8 cellular contexts compared by ENCODE assay signal in genomic region chr11:102111787-102112653, GRCh38. TPM values are rescaled to one million over a fixed set of nuclear protein-coding genes. Genes with fewer than 3 reads are reported as not detected.
DNase-seq lines count a peak whose midpoint lies in the region; ATAC-seq and TF ChIP-seq lines count a peak whose summit lies in the region.

No MANE protein-coding gene starts in this region.

- no peak for TF ChIP-seq POLR2A in tibial nerve (IDR thresholded peaks at IDR 0.05)

- TF ChIP-seq CTCF in tibial nerve (IDR thresholded peaks at IDR 0.05), result no peak

- H3K4me1 Mint-ChIP-seq in T-cell, result peaks cover 17% of the 10 kb centered on the region in 3 donors

- H3K9me3 ChIP-seq in tibial nerve, result no peaks in the 10 kb centered on the region

- H3K9me3 Mint-ChIP-seq in T-cell, result no peaks in the 10 kb centered on the region

- H3K27ac ChIP-seq in tibial nerve, result peak overlapping the region; percentile 92 to 98 (median 94)

- POLR2A ChIA-PET in T-cell (lab: Charles Lee), result no interaction called here

- CTCF ChIA-PET in T-cell (lab: Charles Lee), result no interaction called here

- peaks cover 0 to 55% (median 23%) of the 10 kb centered on the region in 4 donors for H3K4me1 ChIP-seq in tibial nerve

- H3K36me3 ChIP-seq in H7 (replicated peaks; ENCODE audit: control insufficient read depth, insufficient read depth, low read length) (peaks cover 1% of the 10 kb centered on the region; the same call in 1 of the 2 replicates), tibial nerve (no peaks in the 10 kb centered on the region)

- peak overlapping the region in 1 of 2 donors; percentile 27 for H3K27ac Mint-ChIP-seq in T-cell

- H3K4me3 ChIP-seq in H7 (ENCODE audit: insufficient read depth, low read depth, low read length), result peak overlapping the region; percentile 92
- H3K4me3 ChIP-seq in tibial nerve, result peak overlapping the region; percentile 68 to 82 (median 80)

- peak overlapping the region; percentile 80 to 97 (median 84) for H3K4me3 Mint-ChIP-seq in T-cell

- no peaks in the 10 kb centered on the region for H3K36me3 Mint-ChIP-seq in T-cell

- 3 to 4% methylated on average over 23 of the region's 23 CpGs for WGBS in tibial nerve, 2 donors

- ATAC-seq in T-cell (replicated peaks in 1 of 4) (peak; percentile 58 to 72 (median 65)), HG03196 (IDR thresholded peaks at IDR 0.05; ENCODE audit: unreplicated experiment) (no peak), HG02798 (IDR thresholded peaks at IDR 0.05; ENCODE audit: poor library complexity, unreplicated experiment) (no peak)

- H3K27me3 Mint-ChIP-seq in T-cell, result peaks cover 40 to 52% of the 10 kb centered on the region in 2 donors

- peak in 1 of 2 donors; percentile 65 for TF ChIP-seq EP300 in tibial nerve (IDR thresholded peaks at IDR 0.05)

- H3K27me3 ChIP-seq in H7 (ENCODE audit: control insufficient read depth, insufficient read depth, low read length) (no peaks in the 10 kb centered on the region), tibial nerve (no peaks in the 10 kb centered on the region)

- no peak for DNase-seq in H7
- peak in 7 of 34 experiments; percentile 1 to 18 (median 6) for DNase-seq in T-cell
- peak; percentile 4 for DNase-seq in effector CD4-positive, alpha-beta T cell
- peak; percentile 81 to 89 for DNase-seq in lung microvascular endothelial cell (ENCODE audit: low read depth in 2 of 2)
- DNase-seq in tibial nerve (ENCODE audit: low spot score in 2 of 2), result peak; percentile 19 to 38
- no peak for DNase-seq in NCI-H774 (lab: John Stamatoyannopoulos, UW)

RNA-seq across cellular contexts. Expression of gene YAP1, which starts 1.8 kb away (rescaled TPM):
- total RNA-seq in H7 (2014; rRNA removed; shearing (Covaris generic)), result 76.2 and 80.5 TPM in 2 replicates
- under 1 TPM; 0.23 to 0.86 (median 0.63) TPM for total RNA-seq in T-cell
- 54.5 and 94.6 TPM in 2 replicates for total RNA-seq in lung microvascular endothelial cell
- 100 to 1,000 TPM; 130 to 203 (median 200) TPM for total RNA-seq in tibial nerve

Comparison
In these comparisons a context has a peak if more than half of its experiments do, and no peak if none do; other contexts are left out.
1. DNase-seq: peak in effector CD4-positive, alpha-beta T cell (single experiment), lung microvascular endothelial cell (2 of 2) and tibial nerve (2 of 2); none in H7 (single experiment) and NCI-H774 (single experiment).
2. ATAC-seq: peak in T-cell (4 of 4); none in HG03196 (single experiment) and HG02798 (single experiment).
3. RNA of gene YAP1, which starts 1.8 kb away (total RNA-seq): 130 to 203 TPM in tibial nerve, 54.5 to 94.6 TPM in lung microvascular endothelial cell and 76.2 to 80.5 TPM in H7; 0.23 to 0.86 TPM in T-cell; every median in the first group is over 10 times any median in the second.